Comparison of ENCODE assay signal across 26 cellular contexts in genomic region chr12:45289245-45290217, GRCh38.
DNase-seq lines count a peak whose midpoint lies in the region; ATAC-seq and TF ChIP-seq lines count a peak whose summit lies in the region.
"Had no signal": no experiment of that assay in that cellular context is flagged by ENCODE, and none has a peak within 500 bp of the region (broad histone marks: within the 10 kb centered on the region; RNA-seq: fewer than 3 reads in every experiment).

No MANE protein-coding gene starts in this region.

- H4K20me1 ChIP-seq in OCI-LY3 (ENCODE audit: insufficient read depth, low read length) = peaks cover 37% of the 10 kb centered on the region
- peaks cover 55% of the 10 kb centered on the region for H4K20me1 ChIP-seq in smooth muscle cell (ENCODE audit: low read depth)
- H4K20me1 ChIP-seq in MM.1S (ENCODE audit: insufficient read depth, low read length) = no peaks in the 10 kb centered on the region

- no peak for TF ChIP-seq POLR2A in gastroesophageal sphincter (IDR thresholded peaks at IDR 0.05)

- H3K27me3 ChIP-seq in OCI-LY3 (ENCODE audit: low read depth, low read length) (peaks cover 6% of the 10 kb centered on the region; the same call in 1 of the 2 replicates), gastroesophageal sphincter (no peaks in the 10 kb centered on the region), smooth muscle cell (ENCODE audit: low read depth) (no peaks in the 10 kb centered on the region), MM.1S (replicated peaks; ENCODE audit: insufficient read depth, low read length) (no peaks in the 10 kb centered on the region), HAP-1 (ENCODE audit: low read depth) (no peaks in the 10 kb centered on the region)
- H3K27me3 ChIP-seq: colonic mucosa, left lung, neutrophil, SJSA1 had no signal

- H3K9me3 ChIP-seq in OCI-LY3 (ENCODE audit: insufficient read depth, low read length) = no peaks in the 10 kb centered on the region
- no peaks in the 10 kb centered on the region for H3K9me3 ChIP-seq in gastroesophageal sphincter
- H3K9me3 ChIP-seq in smooth muscle cell (replicated peaks; ENCODE audit: low read depth) = no peaks in the 10 kb centered on the region
- no peaks in the 10 kb centered on the region for H3K9me3 ChIP-seq in MM.1S (replicated peaks; ENCODE audit: insufficient read depth, low read length)
- no peaks in the 10 kb centered on the region for H3K9me3 ChIP-seq in HAP-1
- H3K9me3 ChIP-seq: colonic mucosa, left lung, neutrophil, SJSA1 had no signal

- in situ Hi-C loops in HAP-1 (cut with MboI; ENCODE audit: low sequenced_read_pairs) = no loop called here

- no peak overlapping the region for H3K27ac ChIP-seq in OCI-LY3 (ENCODE audit: low read length)
- peak overlapping the region; percentile 23 to 87 (median 64) for H3K27ac ChIP-seq in gastroesophageal sphincter
- peak overlapping the region; percentile 27 for H3K27ac ChIP-seq in smooth muscle cell (ENCODE audit: low read depth)
- no peak overlapping the region for H3K27ac ChIP-seq in MM.1S (ENCODE audit: low read length)
- H3K27ac ChIP-seq: colonic mucosa, left lung, neutrophil, SJSA1, skin epidermis had no signal

- H3F3A ChIP-seq in smooth muscle cell (ENCODE audit: low read depth) = peaks cover 3% of the 10 kb centered on the region
- no peaks in the 10 kb centered on the region for H3F3A ChIP-seq in MM.1S (ENCODE audit: insufficient read depth, low read length)

- H3K9ac ChIP-seq in OCI-LY3 (ENCODE audit: low read length) = no peak overlapping the region
- H3K9ac ChIP-seq in smooth muscle cell (ENCODE audit: low read depth) = no peak overlapping the region
- no peak overlapping the region for H3K9ac ChIP-seq in MM.1S (ENCODE audit: low read length)

- TF ChIP-seq EP300 in gastroesophageal sphincter (IDR thresholded peaks at IDR 0.05) = no peak

- H2AFZ ChIP-seq in OCI-LY3 (ENCODE audit: low read depth, low read length) = no peak overlapping the region
- no peak overlapping the region for H2AFZ ChIP-seq in smooth muscle cell (ENCODE audit: low read depth)
- H2AFZ ChIP-seq in MM.1S (ENCODE audit: low read length) = no peak overlapping the region

- no peak overlapping the region for H3K4me3 ChIP-seq in OCI-LY3 (ENCODE audit: low read length)
- H3K4me3 ChIP-seq in gastroesophageal sphincter = no peak overlapping the region
- no peak overlapping the region for H3K4me3 ChIP-seq in smooth muscle cell
- H3K4me3 ChIP-seq in MM.1S (ENCODE audit: low read length) = no peak overlapping the region
- H3K4me3 ChIP-seq in HAP-1 = no peak overlapping the region
- H3K4me3 ChIP-seq: colonic mucosa, left lung, SJSA1, skin epidermis had no signal

- H3K36me3 ChIP-seq in OCI-LY3 (replicated peaks; ENCODE audit: low read depth, low read length) (no peaks in the 10 kb centered on the region), gastroesophageal sphincter (no peaks in the 10 kb centered on the region), smooth muscle cell (ENCODE audit: low read depth) (no peaks in the 10 kb centered on the region), MM.1S (replicated peaks; ENCODE audit: insufficient read depth, low read length) (no peaks in the 10 kb centered on the region), HAP-1 (replicated peaks) (no peaks in the 10 kb centered on the region)
- H3K36me3 ChIP-seq: colonic mucosa, left lung, neutrophil had no signal

- WGBS in gastroesophageal sphincter (ENCODE audit: low coverage in 1 of 2), 2 donors = 70 to 88% methylated on average over 3 to 4 of the region's 4 CpGs
- WGBS in smooth muscle cell (ENCODE audit: low lambda C conversion rate) = 98% methylated on average over 4 of the region's 4 CpGs

- no peak for DNase-seq in smooth muscle cell (lab: John Stamatoyannopoulos, UW; ENCODE audit: unreplicated experiment)
- DNase-seq in dedifferentiated amniotic fluid mesenchymal stem cell (ENCODE audit: extremely low spot score) = no peak
- DNase-seq in MM.1S = no peak
- no peak for DNase-seq in COR-L47 (lab: John Stamatoyannopoulos, UW)
- DNase-seq in HAP-1 (ENCODE audit: low spot score in 2 of 2) = no peak
- DNase-seq: activated B cell treated with CpG ODN at 0.5 μM for 24 hours; activated CD4-positive, alpha-beta T cell treated with anti-CD3 and anti-CD28 coated beads, Interleukin-2, amount 50 U/mL, for 4 hours; activated naive CD4-positive, alpha-beta T cell treated with anti-CD3 and anti-CD28 coated beads for 36 hours; amygdala; C1 segment of cervical spinal cord; colonic mucosa; DMS79 treated with DMSO at 0.1 percent for 48 hours; effector memory CD4-positive, alpha-beta T cell; GF-D8; GOT3; left lung; naive B cell; NCI-H1092 treated with DMSO at 0.1 percent for 48 hours; NCI-H1930; NCI-H526 treated with DMSO at 0.1 percent for 48 hours had no signal

- H3K79me2 ChIP-seq in OCI-LY3 (ENCODE audit: low read length) (no peaks in the 10 kb centered on the region), smooth muscle cell (ENCODE audit: low read depth) (peaks cover 82% of the 10 kb centered on the region), MM.1S (ENCODE audit: low read length) (peaks cover 59% of the 10 kb centered on the region)

- no peaks in the 10 kb centered on the region for H3K9me2 ChIP-seq in MM.1S (replicated peaks; ENCODE audit: insufficient read depth, low read length)

- H3K4me1 ChIP-seq in OCI-LY3 (ENCODE audit: low read length) (peaks cover 34% of the 10 kb centered on the region), gastroesophageal sphincter (peaks cover 11 to 64% (median 20%) of the 10 kb centered on the region in 3 donors), smooth muscle cell (ENCODE audit: low read depth) (peaks cover 14% of the 10 kb centered on the region), MM.1S (ENCODE audit: low read length) (no peaks in the 10 kb centered on the region), HAP-1 (peaks cover 15% of the 10 kb centered on the region)
- H3K4me1 ChIP-seq: colonic mucosa had no signal

- H3K4me2 ChIP-seq in OCI-LY3 (ENCODE audit: low read length) (peak overlapping the region; percentile 34), smooth muscle cell (no peak overlapping the region), MM.1S (ENCODE audit: low read depth, low read length) (no peak overlapping the region)

- peak; percentile 55 for ATAC-seq in GM18868 (IDR thresholded peaks at IDR 0.05; ENCODE audit: unreplicated experiment)
- no peak for ATAC-seq in gastroesophageal sphincter

- TF ChIP-seq CTCF in OCI-LY3 (IDR thresholded peaks at IDR 0.05; ENCODE audit: low read depth, low read length) (no peak), gastroesophageal sphincter (IDR thresholded peaks at IDR 0.05) (no peak), smooth muscle cell (IDR thresholded peaks at IDR 0.05; ENCODE audit: borderline replicate concordance, insufficient read depth, poor library complexity, severe bottlenecking) (no peak), MM.1S (IDR thresholded peaks at IDR 0.05; ENCODE audit: low read length) (no peak)

Comparison
In these comparisons a context has a peak if more than half of its experiments do, and no peak if none do; other contexts are left out.
1. H3K27ac ChIP-seq: peak in gastroesophageal sphincter (4 of 4) and smooth muscle cell (single experiment); none in OCI-LY3 (single experiment) and MM.1S (single experiment).